2 cellular contexts compared by ENCODE assay signal in the genomic region with DNA sequence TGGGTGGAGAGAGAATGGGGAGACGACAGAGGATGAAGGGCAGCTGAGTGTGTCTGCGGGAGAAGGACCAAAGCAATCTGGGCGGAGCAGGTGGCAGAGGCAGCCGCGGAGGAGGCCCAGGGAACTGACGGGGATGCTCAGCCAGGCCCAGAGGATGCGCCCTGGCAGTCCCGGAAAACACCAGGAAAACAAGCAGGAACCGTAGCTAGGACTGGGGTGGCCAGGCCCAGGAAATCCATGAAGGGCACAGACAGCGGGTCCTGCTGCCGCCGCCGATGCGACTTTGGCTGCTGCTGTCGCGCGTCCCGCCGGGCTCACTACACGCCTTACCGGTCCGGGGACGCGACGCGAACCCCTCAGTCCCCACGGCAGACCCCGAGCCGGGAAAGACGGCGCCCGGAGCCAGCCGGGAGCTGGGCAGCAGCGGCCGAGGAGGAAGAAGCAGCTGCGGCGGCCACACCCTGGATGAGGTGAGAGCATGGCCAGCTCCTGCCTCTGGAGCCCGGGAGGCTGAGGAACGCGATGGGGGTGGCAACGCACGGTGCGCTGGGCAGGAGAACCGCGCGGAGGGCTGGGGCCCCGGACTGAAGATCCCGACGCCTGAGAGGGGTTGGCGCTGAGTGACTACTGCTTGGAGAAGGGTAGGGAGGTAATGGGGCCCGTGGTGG. TPM values are rescaled to one million over a fixed set of nuclear protein-coding genes. Genes with fewer than 3 reads are reported as not detected.
"Had no signal": no experiment of that assay in that cellular context is flagged by ENCODE, and none has a peak within 500 bp of the region (broad histone marks: within the 10 kb centered on the region; RNA-seq: fewer than 3 reads in every experiment).

No MANE protein-coding gene starts in this region.

RNA-seq across cellular contexts. Expression of a gene that starts 59.8 kb away (rescaled TPM):
- total RNA-seq: chondrocyte, osteocyte had no signal
